In genomic region chr11:61976420-61976800, GRCh38 we compare ENCODE assay signal across 4 cellular contexts.
TF ChIP-seq lines count a peak whose summit lies in the region.

No MANE protein-coding gene starts in this region.

TF ChIP-seq in A549, 52 proteins besides CTCF, POLR2A, EP300 and RAD21:
- no peak for TF ChIP-seq RCOR1 (IDR thresholded peaks at IDR 0.05; ENCODE audit: low read depth, low read length)
- no peak for TF ChIP-seq FOSL2 (IDR thresholded peaks at IDR 0.05)
- no peak for TF ChIP-seq FOSL2 (CRISPR knock-in tag; IDR thresholded peaks at IDR 0.05)
- no peak for TF ChIP-seq NPAS2 (CRISPR knock-in tag; IDR thresholded peaks at IDR 0.05; ENCODE audit: borderline replicate concordance)
- TF ChIP-seq ESRRA (IDR thresholded peaks at IDR 0.05; ENCODE audit: borderline replicate concordance, low read length): no peak
- no peak for TF ChIP-seq EHF (CRISPR knock-in tag; IDR thresholded peaks at IDR 0.05)
- TF ChIP-seq FOXS1 (CRISPR knock-in tag; IDR thresholded peaks at IDR 0.05): no peak
- TF ChIP-seq CBX8 (IDR thresholded peaks at IDR 0.05): no peak
- TF ChIP-seq KDM1A (IDR thresholded peaks at IDR 0.05; ENCODE audit: low read depth): no peak
- TF ChIP-seq RNF2 (IDR thresholded peaks at IDR 0.05; ENCODE audit: borderline replicate concordance, low read depth): no peak
- TF ChIP-seq JUNB (IDR thresholded peaks at IDR 0.05): no peak
- no peak for TF ChIP-seq ZC3H11A (IDR thresholded peaks at IDR 0.05)
- no peak for TF ChIP-seq MYC (IDR thresholded peaks at IDR 0.05; ENCODE audit: borderline replicate concordance, low read length)
- TF ChIP-seq CBX2 (IDR thresholded peaks at IDR 0.05; ENCODE audit: borderline replicate concordance, low read depth): no peak
- TF ChIP-seq REST (IDR thresholded peaks at IDR 0.05): no peak
- no peak for TF ChIP-seq POLR2AphosphoS2 (conservative IDR thresholded peaks at IDR 0.05; ENCODE audit: low read length)
- no peak for TF ChIP-seq TP53 (CRISPR knock-in tag; IDR thresholded peaks at IDR 0.05)

TF ChIP-seq in IMR-90, 13 proteins besides CTCF, POLR2A, EP300 and RAD21:
- no peak for TF ChIP-seq MXI1 (IDR thresholded peaks at IDR 0.05; ENCODE audit: borderline replicate concordance, low read depth, low read length)
- no peak for TF ChIP-seq CEBPB (IDR thresholded peaks at IDR 0.05; ENCODE audit: low read depth, low read length)
- TF ChIP-seq CHD1 (IDR thresholded peaks at IDR 0.05; ENCODE audit: low read depth, low read length): no peak
- TF ChIP-seq, protein P1, sequence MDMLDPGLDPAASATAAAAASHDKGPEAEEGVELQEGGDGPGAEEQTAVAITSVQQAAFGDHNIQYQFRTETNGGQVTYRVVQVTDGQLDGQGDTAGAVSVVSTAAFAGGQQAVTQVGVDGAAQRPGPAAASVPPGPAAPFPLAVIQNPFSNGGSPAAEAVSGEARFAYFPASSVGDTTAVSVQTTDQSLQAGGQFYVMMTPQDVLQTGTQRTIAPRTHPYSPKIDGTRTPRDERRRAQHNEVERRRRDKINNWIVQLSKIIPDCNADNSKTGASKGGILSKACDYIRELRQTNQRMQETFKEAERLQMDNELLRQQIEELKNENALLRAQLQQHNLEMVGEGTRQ (IDR thresholded peaks at IDR 0.05; ENCODE audit: low read depth, low read length): no peak

TF ChIP-seq in liver, 16 proteins besides CTCF, POLR2A, EP300 and RAD21:
- no peak for TF ChIP-seq TAF1 (conservative IDR thresholded peaks at IDR 0.05)
- no peak for TF ChIP-seq YY1 (IDR thresholded peaks at IDR 0.05)
- no peak for TF ChIP-seq ATF3 (IDR thresholded peaks at IDR 0.05)
- TF ChIP-seq SP1 (IDR thresholded peaks at IDR 0.05): no peak
- TF ChIP-seq JUND (IDR thresholded peaks at IDR 0.05): no peak
- TF ChIP-seq GABPA (IDR thresholded peaks at IDR 0.05 in 1 of 2, conservative IDR thresholded peaks at IDR 0.05 in 1 of 2): no peak
- no peak for TF ChIP-seq HNF4G (IDR thresholded peaks at IDR 0.05)
- no peak for TF ChIP-seq EGR1 (IDR thresholded peaks at IDR 0.05; ENCODE audit: low read depth in 2 of 2)
- no peak for TF ChIP-seq FOXA2 (IDR thresholded peaks at IDR 0.05)
- no peak for TF ChIP-seq HNF4A (conservative IDR thresholded peaks at IDR 0.05)
- no peak for TF ChIP-seq REST (IDR thresholded peaks at IDR 0.05)
- no peak for TF ChIP-seq FOXA1 (IDR thresholded peaks at IDR 0.05)
- TF ChIP-seq RXRA (IDR thresholded peaks at IDR 0.05): no peak
- TF ChIP-seq, protein P2, sequence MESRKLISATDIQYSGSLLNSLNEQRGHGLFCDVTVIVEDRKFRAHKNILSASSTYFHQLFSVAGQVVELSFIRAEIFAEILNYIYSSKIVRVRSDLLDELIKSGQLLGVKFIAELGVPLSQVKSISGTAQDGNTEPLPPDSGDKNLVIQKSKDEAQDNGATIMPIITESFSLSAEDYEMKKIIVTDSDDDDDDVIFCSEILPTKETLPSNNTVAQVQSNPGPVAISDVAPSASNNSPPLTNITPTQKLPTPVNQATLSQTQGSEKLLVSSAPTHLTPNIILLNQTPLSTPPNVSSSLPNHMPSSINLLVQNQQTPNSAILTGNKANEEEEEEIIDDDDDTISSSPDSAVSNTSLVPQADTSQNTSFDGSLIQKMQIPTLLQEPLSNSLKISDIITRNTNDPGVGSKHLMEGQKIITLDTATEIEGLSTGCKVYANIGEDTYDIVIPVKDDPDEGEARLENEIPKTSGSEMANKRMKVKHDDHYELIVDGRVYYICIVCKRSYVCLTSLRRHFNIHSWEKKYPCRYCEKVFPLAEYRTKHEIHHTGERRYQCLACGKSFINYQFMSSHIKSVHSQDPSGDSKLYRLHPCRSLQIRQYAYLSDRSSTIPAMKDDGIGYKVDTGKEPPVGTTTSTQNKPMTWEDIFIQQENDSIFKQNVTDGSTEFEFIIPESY (IDR thresholded peaks at IDR 0.05): no peak
- TF ChIP-seq, protein P3, sequence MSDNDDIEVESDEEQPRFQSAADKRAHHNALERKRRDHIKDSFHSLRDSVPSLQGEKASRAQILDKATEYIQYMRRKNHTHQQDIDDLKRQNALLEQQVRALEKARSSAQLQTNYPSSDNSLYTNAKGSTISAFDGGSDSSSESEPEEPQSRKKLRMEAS (IDR thresholded peaks at IDR 0.05): no peak
- TF ChIP-seq NR2F2 (IDR thresholded peaks at IDR 0.05): no peak
TF ChIP-seq in liver: peak in this region for 0.

TF ChIP-seq in HEK293T, 16 proteins besides CTCF, POLR2A, EP300 and RAD21:
- TF ChIP-seq ZNF384 (IDR thresholded peaks at IDR 0.05) (no peak), FOXK2 (IDR thresholded peaks at IDR 0.05) (no peak), LEF1 (IDR thresholded peaks at IDR 0.05; ENCODE audit: borderline replicate concordance) (no peak), PKNOX1 (IDR thresholded peaks at IDR 0.05) (no peak), L3MBTL2 (conservative IDR thresholded peaks at IDR 0.05) (no peak), SP1 (IDR thresholded peaks at IDR 0.05) (no peak), HDGF (IDR thresholded peaks at IDR 0.05; ENCODE audit: borderline replicate concordance) (no peak), FOXM1 (IDR thresholded peaks at IDR 0.05; ENCODE audit: borderline replicate concordance) (no peak), CTBP1 (IDR thresholded peaks at IDR 0.05; ENCODE audit: borderline replicate concordance) (no peak), ARNT (IDR thresholded peaks at IDR 0.05) (no peak), SUZ12 (IDR thresholded peaks at IDR 0.05) (no peak), TARDBP (IDR thresholded peaks at IDR 0.05) (no peak), BHLHE40 (IDR thresholded peaks at IDR 0.05; ENCODE audit: borderline replicate concordance) (no peak)
